In genomic region chr2:203871371-203871983, GRCh38 we compare ENCODE assay signal across 9 cellular contexts.
DNase-seq lines count a peak whose midpoint lies in the region; ATAC-seq and TF ChIP-seq lines count a peak whose summit lies in the region.
"Had no signal": no experiment of that assay in that cellular context is flagged by ENCODE, and none has a peak within 500 bp of the region (broad histone marks: within the 10 kb centered on the region; RNA-seq: fewer than 3 reads in every experiment).

No MANE protein-coding gene starts in this region.

- H3K36me3 Mint-ChIP-seq in T-helper 2 cell treated with Interferon-gamma antibody and Interleukin-4, amounts not matched to agents 5 μg/mL and 100 μg/mL, for 36 hours (ENCODE audit: low read depth), result peaks cover 62% of the 10 kb centered on the region

- H3K27ac Mint-ChIP-seq in T-helper 2 cell treated with Interferon-gamma antibody and Interleukin-4, amounts not matched to agents 5 μg/mL and 100 μg/mL, for 36 hours, result peak overlapping the region; percentile 97

- intact Hi-C loops in tibial artery (cut with DNase I; ENCODE audit: low total_unique reads), result no loop called here

- H3K36me3 ChIP-seq in tibial artery, result no peaks in the 10 kb centered on the region

- no peaks in the 10 kb centered on the region for H3K9me3 ChIP-seq in tibial artery

- no peak overlapping the region for H3K27ac ChIP-seq in tibial artery

- H3K4me3 Mint-ChIP-seq in T-helper 2 cell treated with Interferon-gamma antibody and Interleukin-4, amounts not matched to agents 5 μg/mL and 100 μg/mL, for 36 hours, result peak overlapping the region; percentile 87

- peak; percentile 98 for ATAC-seq in HG02870 (IDR thresholded peaks at IDR 0.05; ENCODE audit: unreplicated experiment)

- H3K4me3 ChIP-seq in tibial artery, result no peak overlapping the region

- H3K27me3 Mint-ChIP-seq in T-helper 2 cell treated with Interferon-gamma antibody and Interleukin-4, amounts not matched to agents 5 μg/mL and 100 μg/mL, for 36 hours (ENCODE audit: low read depth), result no peaks in the 10 kb centered on the region

- H3K4me1 ChIP-seq in tibial artery, result peaks cover 0 to 3% (median under 1%) of the 10 kb centered on the region in 4 donors

- DNase-seq in stimulated activated naive CD4-positive, alpha-beta T cell treated with Interleukin-2 at 50 U/mL for 16 hours (lab: John Stamatoyannopoulos, UW), result peak; percentile 25
- DNase-seq in stimulated activated naive CD4-positive, alpha-beta T cell (lab: John Stamatoyannopoulos, UW), result no peak
- DNase-seq in T-helper 2 cell treated with Interferon-gamma antibody and Interleukin-4, amounts not matched to agents 5 μg/mL and 100 μg/mL, for 36 hours (ENCODE audit: low spot score), result peak; percentile 72
- DNase-seq in SKM-1 treated with dmso at 0.1 percent for 144 hours (lab: John Stamatoyannopoulos, UW; ENCODE audit: unreplicated experiment) (no peak), NCI-H1092 treated with DMSO at 0.1 percent for 48 hours (lab: John Stamatoyannopoulos, UW) (no peak), tibial artery (no peak)
- no peak for DNase-seq in activated CD4-positive, alpha-beta T cell treated with anti-CD3 and anti-CD28 coated beads, Interleukin-2, amount 50 U/mL, for 4 hours
- DNase-seq: NCI-H146 had no signal

- no peak for TF ChIP-seq CTCF in tibial artery (IDR thresholded peaks at IDR 0.05)

- peaks cover 10% of the 10 kb centered on the region for H3K9me3 Mint-ChIP-seq in T-helper 2 cell treated with Interferon-gamma antibody and Interleukin-4, amounts not matched to agents 5 μg/mL and 100 μg/mL, for 36 hours

- H3K4me1 Mint-ChIP-seq in T-helper 2 cell treated with Interferon-gamma antibody and Interleukin-4, amounts not matched to agents 5 μg/mL and 100 μg/mL, for 36 hours (ENCODE audit: low read depth), result peaks cover 72% of the 10 kb centered on the region

- no peaks in the 10 kb centered on the region for H3K27me3 ChIP-seq in tibial artery

Comparison
In these comparisons a context has a peak if more than half of its experiments do, and no peak if none do; other contexts are left out.
1. DNase-seq: peak in stimulated activated naive CD4-positive, alpha-beta T cell treated with Interleukin-2 at 50 U/mL for 16 hours (single experiment) and T-helper 2 cell treated with Interferon-gamma antibody and Interleukin-4, amounts not matched to agents 5 μg/mL and 100 μg/mL, for 36 hours (single experiment); none in stimulated activated naive CD4-positive, alpha-beta T cell (0 of 6), SKM-1 treated with dmso at 0.1 percent for 144 hours (single experiment), NCI-H1092 treated with DMSO at 0.1 percent for 48 hours (single experiment), activated CD4-positive, alpha-beta T cell treated with anti-CD3 and anti-CD28 coated beads, Interleukin-2, amount 50 U/mL, for 4 hours (0 of 2) and tibial artery (0 of 2).